In the genomic region with DNA sequence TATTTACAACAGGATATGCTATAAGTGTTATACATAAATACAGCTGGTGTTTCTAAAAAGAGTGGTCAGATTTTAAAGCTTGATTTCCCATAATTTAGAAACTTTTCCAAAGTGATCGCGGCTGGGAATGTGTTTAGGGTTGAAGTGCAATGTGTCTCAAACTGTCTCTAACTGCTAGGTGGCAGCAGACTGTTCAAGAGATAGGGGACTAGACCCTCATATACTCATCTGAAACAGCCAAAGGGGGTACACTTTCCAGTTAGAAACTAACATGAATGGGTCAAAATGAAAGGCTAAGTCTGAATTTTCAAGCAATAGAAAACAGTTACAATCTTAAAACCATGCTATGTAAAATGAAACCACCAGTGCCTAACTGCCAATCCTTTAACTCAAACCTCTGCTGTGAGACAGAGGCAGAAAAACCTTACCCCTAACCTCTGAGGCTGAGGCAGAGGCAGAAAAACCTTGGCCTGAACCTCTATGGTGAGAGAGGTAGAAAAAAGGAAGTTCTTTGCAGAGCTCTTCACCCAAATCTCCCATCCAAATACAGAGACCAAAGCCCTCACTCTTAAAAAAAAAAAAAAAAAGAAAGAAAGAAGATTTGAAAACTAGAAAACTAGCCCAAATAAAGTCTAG, we compare ENCODE assay signal across 2 cellular contexts.
TF ChIP-seq lines count a peak whose summit lies in the region.

No MANE protein-coding gene starts in this region.

TF ChIP-seq in GM23338, 12 proteins besides CTCF, POLR2A, EP300 and RAD21:
- TF ChIP-seq, protein P1, sequence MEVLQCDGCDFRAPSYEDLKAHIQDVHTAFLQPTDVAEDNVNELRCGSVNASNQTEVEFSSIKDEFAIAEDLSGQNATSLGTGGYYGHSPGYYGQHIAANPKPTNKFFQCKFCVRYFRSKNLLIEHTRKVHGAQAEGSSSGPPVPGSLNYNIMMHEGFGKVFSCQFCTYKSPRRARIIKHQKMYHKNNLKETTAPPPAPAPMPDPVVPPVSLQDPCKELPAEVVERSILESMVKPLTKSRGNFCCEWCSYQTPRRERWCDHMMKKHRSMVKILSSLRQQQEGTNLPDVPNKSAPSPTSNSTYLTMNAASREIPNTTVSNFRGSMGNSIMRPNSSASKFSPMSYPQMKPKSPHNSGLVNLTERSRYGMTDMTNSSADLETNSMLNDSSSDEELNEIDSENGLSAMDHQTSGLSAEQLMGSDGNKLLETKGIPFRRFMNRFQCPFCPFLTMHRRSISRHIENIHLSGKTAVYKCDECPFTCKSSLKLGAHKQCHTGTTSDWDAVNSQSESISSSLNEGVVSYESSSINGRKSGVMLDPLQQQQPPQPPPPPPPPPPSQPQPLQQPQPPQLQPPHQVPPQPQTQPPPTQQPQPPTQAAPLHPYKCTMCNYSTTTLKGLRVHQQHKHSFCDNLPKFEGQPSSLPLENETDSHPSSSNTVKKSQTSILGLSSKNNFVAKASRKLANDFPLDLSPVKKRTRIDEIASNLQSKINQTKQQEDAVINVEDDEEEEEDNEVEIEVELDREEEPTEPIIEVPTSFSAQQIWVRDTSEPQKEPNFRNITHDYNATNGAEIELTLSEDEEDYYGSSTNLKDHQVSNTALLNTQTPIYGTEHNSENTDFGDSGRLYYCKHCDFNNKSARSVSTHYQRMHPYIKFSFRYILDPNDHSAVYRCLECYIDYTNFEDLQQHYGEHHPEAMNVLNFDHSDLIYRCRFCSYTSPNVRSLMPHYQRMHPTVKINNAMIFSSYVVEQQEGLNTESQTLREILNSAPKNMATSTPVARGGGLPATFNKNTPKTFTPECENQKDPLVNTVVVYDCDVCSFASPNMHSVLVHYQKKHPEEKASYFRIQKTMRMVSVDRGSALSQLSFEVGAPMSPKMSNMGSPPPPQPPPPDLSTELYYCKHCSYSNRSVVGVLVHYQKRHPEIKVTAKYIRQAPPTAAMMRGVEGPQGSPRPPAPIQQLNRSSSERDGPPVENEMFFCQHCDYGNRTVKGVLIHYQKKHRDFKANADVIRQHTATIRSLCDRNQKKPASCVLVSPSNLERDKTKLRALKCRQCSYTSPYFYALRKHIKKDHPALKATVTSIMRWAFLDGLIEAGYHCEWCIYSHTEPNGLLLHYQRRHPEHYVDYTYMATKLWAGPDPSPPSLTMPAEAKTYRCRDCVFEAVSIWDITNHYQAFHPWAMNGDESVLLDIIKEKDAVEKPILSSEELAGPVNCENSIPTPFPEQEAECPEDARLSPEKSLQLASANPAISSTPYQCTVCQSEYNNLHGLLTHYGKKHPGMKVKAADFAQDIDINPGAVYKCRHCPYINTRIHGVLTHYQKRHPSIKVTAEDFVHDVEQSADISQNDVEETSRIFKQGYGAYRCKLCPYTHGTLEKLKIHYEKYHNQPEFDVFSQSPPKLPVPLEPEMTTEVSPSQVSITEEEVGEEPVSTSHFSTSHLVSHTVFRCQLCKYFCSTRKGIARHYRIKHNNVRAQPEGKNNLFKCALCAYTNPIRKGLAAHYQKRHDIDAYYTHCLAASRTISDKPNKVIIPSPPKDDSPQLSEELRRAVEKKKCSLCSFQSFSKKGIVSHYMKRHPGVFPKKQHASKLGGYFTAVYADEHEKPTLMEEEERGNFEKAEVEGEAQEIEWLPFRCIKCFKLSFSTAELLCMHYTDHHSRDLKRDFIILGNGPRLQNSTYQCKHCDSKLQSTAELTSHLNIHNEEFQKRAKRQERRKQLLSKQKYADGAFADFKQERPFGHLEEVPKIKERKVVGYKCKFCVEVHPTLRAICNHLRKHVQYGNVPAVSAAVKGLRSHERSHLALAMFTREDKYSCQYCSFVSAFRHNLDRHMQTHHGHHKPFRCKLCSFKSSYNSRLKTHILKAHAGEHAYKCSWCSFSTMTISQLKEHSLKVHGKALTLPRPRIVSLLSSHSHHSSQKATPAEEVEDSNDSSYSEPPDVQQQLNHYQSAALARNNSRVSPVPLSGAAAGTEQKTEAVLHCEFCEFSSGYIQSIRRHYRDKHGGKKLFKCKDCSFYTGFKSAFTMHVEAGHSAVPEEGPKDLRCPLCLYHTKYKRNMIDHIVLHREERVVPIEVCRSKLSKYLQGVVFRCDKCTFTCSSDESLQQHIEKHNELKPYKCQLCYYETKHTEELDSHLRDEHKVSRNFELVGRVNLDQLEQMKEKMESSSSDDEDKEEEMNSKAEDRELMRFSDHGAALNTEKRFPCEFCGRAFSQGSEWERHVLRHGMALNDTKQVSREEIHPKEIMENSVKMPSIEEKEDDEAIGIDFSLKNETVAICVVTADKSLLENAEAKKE (CRISPR knock-in tag; IDR thresholded peaks at IDR 0.05), result no peak
- TF ChIP-seq NANOG (IDR thresholded peaks at IDR 0.05; ENCODE audit: borderline replicate concordance), result no peak
- no peak for TF ChIP-seq ZNF331 (CRISPR knock-in tag; IDR thresholded peaks at IDR 0.05; ENCODE audit: low read depth)
- TF ChIP-seq JUNB (IDR thresholded peaks at IDR 0.05; ENCODE audit: unreplicated experiment), result no peak
- TF ChIP-seq EZH2 (IDR thresholded peaks at IDR 0.05; ENCODE audit: low read depth, unreplicated experiment), result no peak
- no peak for TF ChIP-seq ZNF114 (CRISPR knock-in tag; IDR thresholded peaks at IDR 0.05)
- no peak for TF ChIP-seq CREB1 (CRISPR knock-in tag; IDR thresholded peaks at IDR 0.05; ENCODE audit: low read depth)

TF ChIP-seq in H1, 55 proteins besides CTCF, POLR2A, EP300 and RAD21:
- TF ChIP-seq SP4 (IDR thresholded peaks at IDR 0.05; ENCODE audit: low read length) (no peak), MAFK (IDR thresholded peaks at IDR 0.05; ENCODE audit: low read depth, low read length) (no peak), HDAC6 (IDR thresholded peaks at IDR 0.05; ENCODE audit: low read depth, low read length) (no peak), YY1 (IDR thresholded peaks at IDR 0.05; ENCODE audit: low read depth, low read length) (no peak), SIX5 (IDR thresholded peaks at IDR 0.05; ENCODE audit: low read depth, low read length) (no peak), RXRA (IDR thresholded peaks at IDR 0.05; ENCODE audit: insufficient read depth, low read depth, low read length) (no peak), SP1 (IDR thresholded peaks at IDR 0.05; ENCODE audit: low read depth, low read length) (no peak), RFX5 (IDR thresholded peaks at IDR 0.05; ENCODE audit: borderline replicate concordance, low read depth, low read length) (no peak), CBX5 (IDR thresholded peaks at IDR 0.05; ENCODE audit: low read depth, low read length) (no peak), EGR1 (IDR thresholded peaks at IDR 0.05; ENCODE audit: borderline replicate concordance, low read depth, low read length) (no peak), TEAD4 (IDR thresholded peaks at IDR 0.05; ENCODE audit: low read depth, low read length) (no peak)
- TF ChIP-seq, protein P2, sequence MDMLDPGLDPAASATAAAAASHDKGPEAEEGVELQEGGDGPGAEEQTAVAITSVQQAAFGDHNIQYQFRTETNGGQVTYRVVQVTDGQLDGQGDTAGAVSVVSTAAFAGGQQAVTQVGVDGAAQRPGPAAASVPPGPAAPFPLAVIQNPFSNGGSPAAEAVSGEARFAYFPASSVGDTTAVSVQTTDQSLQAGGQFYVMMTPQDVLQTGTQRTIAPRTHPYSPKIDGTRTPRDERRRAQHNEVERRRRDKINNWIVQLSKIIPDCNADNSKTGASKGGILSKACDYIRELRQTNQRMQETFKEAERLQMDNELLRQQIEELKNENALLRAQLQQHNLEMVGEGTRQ (IDR thresholded peaks at IDR 0.05; ENCODE audit: low read length), result no peak
- TF ChIP-seq, protein P3, sequence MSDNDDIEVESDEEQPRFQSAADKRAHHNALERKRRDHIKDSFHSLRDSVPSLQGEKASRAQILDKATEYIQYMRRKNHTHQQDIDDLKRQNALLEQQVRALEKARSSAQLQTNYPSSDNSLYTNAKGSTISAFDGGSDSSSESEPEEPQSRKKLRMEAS (IDR thresholded peaks at IDR 0.05), result no peak
TF ChIP-seq in H1: peak in this region for 0.
